ENCODE assay signal across 1 cellular context in genomic region chr6:127406722-127407121, GRCh38. TPM values are rescaled to one million over a fixed set of nuclear protein-coding genes. Genes with fewer than 3 reads are reported as not detected.
"Had no signal": no experiment of that assay in that cellular context is flagged by ENCODE, and none has a peak within 500 bp of the region (broad histone marks: within the 10 kb centered on the region; RNA-seq: fewer than 3 reads in every experiment).

No MANE protein-coding gene starts in this region.

RNA-seq across cellular contexts. Expression of gene KIAA0408, which starts 52.5 kb away (rescaled TPM):
- total RNA-seq: G401 had no signal
